14 cellular contexts compared by ENCODE assay signal in genomic region chr16:89437251-89437987, GRCh38. TPM values are rescaled to one million over a fixed set of nuclear protein-coding genes. Genes with fewer than 3 reads are reported as not detected.
DNase-seq lines count a peak whose midpoint lies in the region; ATAC-seq, FAIRE-seq and TF ChIP-seq lines count a peak whose summit lies in the region.
"Had no signal": no experiment of that assay in that cellular context is flagged by ENCODE, and none has a peak within 500 bp of the region (broad histone marks: within the 10 kb centered on the region; RNA-seq: fewer than 3 reads in every experiment).

No MANE protein-coding gene starts in this region.

- peaks cover 84% of the 10 kb centered on the region for H3K4me1 Mint-ChIP-seq in activated CD4-positive, alpha-beta memory T cell treated with anti-CD3 and anti-CD28 coated beads for 36 hours (ENCODE audit: low read depth)
- H3K4me1 Mint-ChIP-seq in type B pancreatic cell (ENCODE audit: unreplicated experiment): peaks cover 58% of the 10 kb centered on the region

- H3K79me2 ChIP-seq in HepG2 (ENCODE audit: insufficient read depth, low read length): peaks cover 98% of the 10 kb centered on the region

- peaks cover 13 to 33% of the 10 kb centered on the region in 2 experiments for H3K36me3 ChIP-seq in HepG2 (replicated peaks in 1 of 2; ENCODE audit: control insufficient read depth in 1 of 2, insufficient read depth in 2 of 2, low read length in 2 of 2)
- H3K36me3 ChIP-seq in right lobe of liver: no peaks in the 10 kb centered on the region
- H3K36me3 ChIP-seq in BE2C: 0 out of 2 replicates have a peak, but pooled peaks cover 5% of the 10 kb centered on the region

- no peak for TF ChIP-seq EP300 in HepG2 (IDR thresholded peaks at IDR 0.05; ENCODE audit: low read depth in 2 of 2, low read length in 2 of 2)
- no peak for TF ChIP-seq EP300 in HepG2 (CRISPR knock-in tag; IDR thresholded peaks at IDR 0.05; ENCODE audit: borderline replicate concordance)

- H3K27ac ChIP-seq in HepG2 (ENCODE audit: extremely low read length, insufficient read depth, low read length) (no peak overlapping the region), right lobe of liver (no peak overlapping the region)

- H3K27me3 ChIP-seq in HepG2 (ENCODE audit: control insufficient read depth in 1 of 2, insufficient read depth in 2 of 2, low read length in 2 of 2) (no peaks in the 10 kb centered on the region), right lobe of liver (no peaks in the 10 kb centered on the region), BE2C (no peaks in the 10 kb centered on the region)

- no peak overlapping the region for H3K4me2 ChIP-seq in HepG2 (ENCODE audit: low read depth, low read length)

- H3K27me3 Mint-ChIP-seq in activated CD4-positive, alpha-beta memory T cell treated with anti-CD3 and anti-CD28 coated beads for 36 hours: no peaks in the 10 kb centered on the region
- no peaks in the 10 kb centered on the region for H3K27me3 Mint-ChIP-seq in type B pancreatic cell

- 95% methylated on average over 8 of the region's 8 CpGs for WGBS in HepG2 (ENCODE audit: low lambda C conversion rate)
- WGBS in right lobe of liver (ENCODE audit: insufficient coverage, low coverage, low lambda C conversion rate, missing lambda C conversion rate): 87% methylated on average over 6 of the region's 8 CpGs

- in situ Hi-C loops in HepG2 (cut with HindIII; ENCODE audit: extremely low pct_ligation_motif_present, low pct_unique_long_range_greater_than_20kb): no loop called here

- TF ChIP-seq CTCF in HepG2 (CRISPR knock-in tag; IDR thresholded peaks at IDR 0.05) (no peak), right lobe of liver (IDR thresholded peaks at IDR 0.05) (no peak), type B pancreatic cell (conservative IDR thresholded peaks at IDR 0.05) (no peak), BE2C (IDR thresholded peaks at IDR 0.05; ENCODE audit: low read depth, low read length) (no peak)

- POLR2A ChIA-PET in HepG2 (lab: Yijun Ruan, JAX): interaction anchor here (0.6 kb wide), 2 partner anchors 46 to 67 kb away, joined by 3 read pairs; no protein-coding TSS in a partner anchor
- POLR2A ChIA-PET in activated CD4-positive, alpha-beta memory T cell treated with anti-CD3 and anti-CD28 coated beads for 36 hours (lab: Charles Lee): no interaction called here

- peaks cover 25% of the 10 kb centered on the region for H3K36me3 Mint-ChIP-seq in activated CD4-positive, alpha-beta memory T cell treated with anti-CD3 and anti-CD28 coated beads for 36 hours
- H3K36me3 Mint-ChIP-seq in type B pancreatic cell: peaks cover 17% of the 10 kb centered on the region

- H3K9ac ChIP-seq in HepG2 (ENCODE audit: insufficient read depth, low read depth, low read length): no peak overlapping the region

- intact Hi-C loops in HepG2 (cut with micrococcal nuclease; ENCODE audit: unreplicated experiment) (no loop called here), right lobe of liver (cut with DNase I) (loop anchor here in 1 of 2 donors (10.0 kb wide), 1 partner anchor 47 kb away; no protein-coding TSS in a partner anchor), left colon (cut with DNase I, micrococcal nuclease) (no loop called here)
- intact Hi-C loops in activated CD4-positive, alpha-beta memory T cell treated with anti-CD3 and anti-CD28 coated beads for 36 hours (cut with micrococcal nuclease): no loop called here

- H3K4me3 ChIP-seq in HepG2 (replicated peaks in 1 of 3; ENCODE audit: insufficient read depth in 1 of 3, low read depth in 2 of 3, low read length in 3 of 3) (no peak overlapping the region), right lobe of liver (no peak overlapping the region), BE2C (ENCODE audit: low read depth, low read length) (no peak overlapping the region)

- H3K27ac Mint-ChIP-seq in activated CD4-positive, alpha-beta memory T cell treated with anti-CD3 and anti-CD28 coated beads for 36 hours: peak overlapping the region; percentile 46
- peak overlapping the region; percentile 73 for H3K27ac Mint-ChIP-seq in type B pancreatic cell

- no peak for FAIRE-seq in HepG2 (lab: Jason Lieb, UNC)

- TF ChIP-seq RAD21 in HepG2 (CRISPR knock-in tag; IDR thresholded peaks at IDR 0.05): no peak

- CTCF ChIA-PET in HepG2 (lab: Yijun Ruan, JAX; ENCODE audit: low intra/inter-chr PET ratio, low total read pairs): no interaction called here
- CTCF ChIA-PET in activated CD4-positive, alpha-beta memory T cell treated with anti-CD3 and anti-CD28 coated beads for 36 hours (lab: Charles Lee): interaction anchor here (0.7 kb wide), 1 partner anchor 41 kb away, joined by 3 read pairs; no protein-coding TSS in a partner anchor

- no peak overlapping the region for H3K4me3 Mint-ChIP-seq in activated CD4-positive, alpha-beta memory T cell treated with anti-CD3 and anti-CD28 coated beads for 36 hours
- H3K4me3 Mint-ChIP-seq in type B pancreatic cell: peak overlapping the region; percentile 58

- ATAC-seq in HepG2: no peak
- no peak for ATAC-seq in right lobe of liver
- peak; percentile 7 for ATAC-seq in left colon
- no peak for ATAC-seq in GM18519 (IDR thresholded peaks at IDR 0.05; ENCODE audit: low FRiP score, unreplicated experiment)
- ATAC-seq: left lobe of liver had no signal

- no peak for DNase-seq in HepG2 (ENCODE audit: low spot score)
- no peak for DNase-seq in right lobe of liver
- no peak for DNase-seq in activated CD4-positive, alpha-beta memory T cell treated with anti-CD3 and anti-CD28 coated beads for 36 hours
- DNase-seq in left colon: no peak
- no peak for DNase-seq in type B pancreatic cell (ENCODE audit: extremely low spot score, unreplicated experiment)
- DNase-seq in LoVo (ENCODE audit: low spot score): no peak
- no peak for DNase-seq in BE2C
- DNase-seq: activated gamma-delta T cell treated with Interleukin-2 at 50 U/mL for 16 hours; effector memory CD4-positive, alpha-beta T cell; NCI-H1694; NCI-H226; SHP77 treated with DMSO at 0.1 percent for 48 hours had no signal

- H3K4me1 ChIP-seq in HepG2 (ENCODE audit: insufficient read depth, low read length): peaks cover 75% of the 10 kb centered on the region
- H3K4me1 ChIP-seq in right lobe of liver: peaks cover 0 to 12% (median 2%) of the 10 kb centered on the region in 4 donors
- no peaks in the 10 kb centered on the region for H3K4me1 ChIP-seq in BE2C

- H2AFZ ChIP-seq in HepG2 (ENCODE audit: low read length): no peak overlapping the region

- H3K9me3 ChIP-seq in HepG2 (ENCODE audit: low read length) (no peaks in the 10 kb centered on the region), right lobe of liver (no peaks in the 10 kb centered on the region), BE2C (no peaks in the 10 kb centered on the region)

- TF ChIP-seq POLR2A in HepG2 (IDR thresholded peaks at IDR 0.05; ENCODE audit: insufficient read depth in 1 of 2, low read depth in 2 of 2, low read length in 2 of 2): no peak
- TF ChIP-seq POLR2A in right lobe of liver (IDR thresholded peaks at IDR 0.05): no peak

- H3K9me3 Mint-ChIP-seq in activated CD4-positive, alpha-beta memory T cell treated with anti-CD3 and anti-CD28 coated beads for 36 hours: no peaks in the 10 kb centered on the region
- no peaks in the 10 kb centered on the region for H3K9me3 Mint-ChIP-seq in type B pancreatic cell

- H4K20me1 ChIP-seq in HepG2 (ENCODE audit: insufficient read depth, low read length): peaks cover 99% of the 10 kb centered on the region

- BruUV-seq in HepG2 (replicated peaks; lab: Mats Ljungman, UMichigan): no TSS peak

TF ChIP-seq in HepG2, 621 proteins besides CTCF, POLR2A, EP300 and RAD21 (continues in another document):
- peak; percentile 81 for TF ChIP-seq ZSCAN25 (CRISPR knock-in tag; IDR thresholded peaks at IDR 0.05)
- peak; percentile 71 for TF ChIP-seq RBM22 (optimal IDR thresholded peaks at IDR 0.05; ENCODE audit: low read length)

RNA-seq across cellular contexts. Expression of gene ANKRD11, which starts 52.9 kb away (rescaled TPM):
- total RNA-seq in HepG2 (2016; rRNA removed; fragmentation: Illumina TruSeq; extraction: Trizol) (21.4 and 24.4 TPM in 2 replicates), right lobe of liver (10 to 100 TPM; 26.2 to 65.8 (median 41.6) TPM), left colon (100 to 1,000 TPM in 1 of 2 donors, 10 to 100 TPM in 1; 82.5 to 135 TPM), type B pancreatic cell (ENCODE audit: low replicate concordance) (153 and 155 TPM in 2 replicates)
- total RNA-seq in HepG2 (2016; cell fraction: cytosol; rRNA removed; fragmentation: Illumina TruSeq; extraction: Trizol; ENCODE audit: low read depth): 54.2 and 55.2 TPM in 2 replicates
- 17.9 and 22.3 TPM in 2 replicates for total RNA-seq in HepG2 (2016; cell fraction: insoluble cytoplasmic fraction; rRNA removed; fragmentation: Illumina TruSeq; extraction: Trizol)
- total RNA-seq in HepG2 (2016; cell fraction: membrane; rRNA removed; fragmentation: Illumina TruSeq; extraction: Trizol): 22.4 and 27.0 TPM in 2 replicates
- total RNA-seq in HepG2 (2016; cell fraction: nucleus; rRNA removed; fragmentation: Illumina TruSeq; extraction: Trizol): 48.5 and 63.5 TPM in 2 replicates
- polyA plus RNA-seq in HepG2 (2011; rRNA removed): 38.4 and 42.3 TPM in 2 replicates
- polyA plus RNA-seq in HepG2 (2011; cell fraction: cytosol; rRNA removed): 31.1 and 36.3 TPM in 2 replicates
- 155 and 191 TPM in 2 replicates for polyA plus RNA-seq in HepG2 (2011; cell fraction: nucleus; rRNA removed)
- 78.6 and 89.8 TPM in 2 replicates for polyA plus RNA-seq in HepG2 (2012)
- polyA plus RNA-seq in HepG2 (2016; cell fraction: cytosol; fragmentation: Illumina TruSeq; extraction: Trizol; ENCODE audit: low read depth): 10.6 and 13.9 TPM in 2 replicates
- 35.2 and 50.6 TPM in 2 replicates for polyA plus RNA-seq in HepG2 (2016; cell fraction: insoluble cytoplasmic fraction; fragmentation: Illumina TruSeq; extraction: Trizol; ENCODE audit: low read depth)
- 29.5 and 30.6 TPM in 2 replicates for polyA plus RNA-seq in HepG2 (2016; cell fraction: membrane; fragmentation: Illumina TruSeq; extraction: Trizol; ENCODE audit: low read depth)
- 190 and 216 TPM in 2 replicates for polyA plus RNA-seq in HepG2 (2016; cell fraction: nucleus; fragmentation: Illumina TruSeq; extraction: Trizol; ENCODE audit: insufficient read depth, low read depth)
- polyA minus RNA-seq in HepG2 (2011; rRNA and poly(A)+ RNA removed; ENCODE audit: low replicate concordance): 38.6 and 64.5 TPM in 2 replicates
- polyA minus RNA-seq in HepG2 (2011; cell fraction: cytosol; rRNA and poly(A)+ RNA removed): 32.5 and 37.0 TPM in 2 replicates
- polyA minus RNA-seq in HepG2 (2011; cell fraction: nucleus; rRNA and poly(A)+ RNA removed): 104 and 109 TPM in 2 replicates
- 100 to 1,000 TPM; 126 to 133 TPM for total RNA-seq in activated CD4-positive, alpha-beta memory T cell treated with anti-CD3 and anti-CD28 coated beads for 36 hours
- 335 TPM for polyA plus RNA-seq in BE2C (2012; ENCODE audit: insufficient read depth, insufficient read length, low read depth)
